8 cellular contexts compared by ENCODE assay signal in the genomic region with DNA sequence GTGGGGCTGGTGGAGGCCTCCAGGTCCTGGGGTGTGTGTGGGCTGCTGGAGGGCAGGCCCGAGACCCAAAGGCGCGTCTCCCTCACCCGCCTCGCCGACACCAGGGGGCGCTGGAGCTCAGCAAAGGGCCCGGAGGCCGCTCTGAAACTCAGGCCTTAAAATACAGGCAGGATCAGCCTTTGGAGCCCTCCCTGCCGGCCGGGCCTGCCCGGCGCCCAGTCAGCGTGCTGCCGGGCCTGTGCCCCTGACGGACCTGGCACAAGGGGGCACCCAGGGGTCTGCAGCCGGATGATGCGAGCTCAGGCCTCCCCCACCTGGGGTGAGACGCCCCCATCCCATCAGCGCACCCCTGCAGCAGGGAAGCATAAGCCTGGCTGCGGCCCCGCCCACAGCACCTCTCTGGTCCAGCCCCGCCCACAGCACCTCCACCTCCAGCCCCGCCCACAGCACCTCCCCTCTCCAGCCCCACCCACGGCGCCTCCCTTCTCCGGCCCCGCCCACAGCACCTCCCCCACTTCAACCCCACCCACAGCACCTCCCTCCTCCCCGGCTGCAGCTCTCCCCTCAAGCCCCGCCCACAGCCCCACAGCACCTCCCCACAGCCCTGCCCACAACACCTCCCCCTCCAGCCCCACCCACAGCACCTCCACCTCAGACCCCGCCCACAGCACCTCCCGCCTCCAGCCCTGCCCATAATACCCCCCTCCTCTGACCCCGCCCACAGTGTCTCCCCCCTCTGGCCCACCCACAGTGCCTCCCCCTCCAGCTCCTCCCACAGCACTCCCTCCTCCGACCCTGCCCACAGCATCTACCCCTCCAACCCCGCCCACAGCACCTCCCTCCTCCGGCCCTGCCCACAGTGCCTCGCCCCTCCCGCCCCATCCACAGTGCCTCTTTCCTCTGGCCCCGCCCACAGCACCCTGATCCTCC.
A peak's percentile ranks its signal among the peaks of the same experiment; 100 is the strongest.
DNase-seq lines count a peak whose midpoint lies in the region; ATAC-seq, FAIRE-seq and TF ChIP-seq lines count a peak whose summit lies in the region.

No MANE protein-coding gene starts in this region.

- POLR2A ChIA-PET in A549 (lab: Yijun Ruan, JAX) = interaction anchor here (0.8 to 1.9 kb wide), 4 partner anchors 137 to 203 kb away, joined by 3 to 9 read pairs (median 5); partner anchors contain the start of gene GPC1

- H3K4me1 ChIP-seq in A549 = peaks cover 16% of the 10 kb centered on the region
- no peaks in the 10 kb centered on the region for H3K4me1 ChIP-seq in mesodermal cell (ENCODE audit: control insufficient read depth, insufficient read depth, low read length, poor library complexity, severe bottlenecking)

- H3K4me2 ChIP-seq in A549 = peak overlapping the region; percentile 80

- no peak for TF ChIP-seq EP300 in A549 (IDR thresholded peaks at IDR 0.05)

- TF ChIP-seq POLR2A in A549 (IDR thresholded peaks at IDR 0.05; ENCODE audit: low read length) = no peak

- no peak for FAIRE-seq in A549 (lab: Jason Lieb, UNC)

- CTCF ChIA-PET in A549 (lab: Yijun Ruan, JAX) = interaction anchor here (0.6 to 8.4 kb wide), 70 partner anchors 9 to 1837 kb away, joined by 3 to 116 read pairs (median 4); partner anchors contain the start of genes DUSP28, GPC1 and OTOS

- DNase-seq in A549 (ENCODE audit: low read depth in 1 of 2, low spot score in 1 of 2) (peak; percentile 90 to 95), H4 (ENCODE audit: low spot score) (peak; percentile 65), NOMO-1 treated with DMSO at 0.1 percent for 48 hours (lab: John Stamatoyannopoulos, UW; ENCODE audit: unreplicated experiment) (peak; percentile 73), activated T-cell treated with anti-CD3 and anti-CD28 coated beads for 1 hour (ENCODE audit: low read depth) (peak; percentile 64), epithelial cell of prostate (ENCODE audit: low read depth, low spot score) (peak; percentile 68)
- peak; percentile 21 to 41 for DNase-seq in stimulated activated CD8-positive, alpha-beta memory T cell treated with anti-CD3 and anti-CD28 coated beads, Interleukin-15, amount 100 ng/mL, for 4 hours (ENCODE audit: low read depth in 2 of 2)

- H3K36me3 ChIP-seq in mesodermal cell (ENCODE audit: control insufficient read depth, insufficient read depth, low read length) = no peaks in the 10 kb centered on the region

- H3K27ac ChIP-seq in A549 (peak overlapping the region; percentile 83 to 88), epithelial cell of prostate (no peak overlapping the region), mesodermal cell (ENCODE audit: low read depth, low read length, severe bottlenecking) (no peak overlapping the region)

- H3K9me3 ChIP-seq in A549 = peaks cover 12% of the 10 kb centered on the region
- H3K9me3 ChIP-seq in mesodermal cell (ENCODE audit: control insufficient read depth, low read length) = peaks cover 16% of the 10 kb centered on the region

- TF ChIP-seq CTCF in A549 (IDR thresholded peaks at IDR 0.05) = peak; percentile 88

- peak; percentile 94 to 98 for TF ChIP-seq RAD21 in A549 (conservative IDR thresholded peaks at IDR 0.05 in 1 of 2, IDR thresholded peaks at IDR 0.05 in 1 of 2)

- H3K4me3 ChIP-seq in A549 (peak overlapping the region; percentile 59), mesodermal cell (ENCODE audit: extremely low read depth, insufficient read depth, low read length, poor library complexity, severe bottlenecking) (peak overlapping the region; percentile 18)

- WGBS in A549 (ENCODE audit: missing lambda C conversion rate) = 2% methylated on average over 11 of the region's 39 CpGs
- WGBS in mesodermal cell (ENCODE audit: insufficient coverage in 2 of 2), 2 experiments = 4 to 5% methylated on average over 13 to 21 of the region's 39 CpGs

- peak; percentile 80 to 90 for ATAC-seq in A549
- ATAC-seq in GM21723 (IDR thresholded peaks at IDR 0.05; ENCODE audit: unreplicated experiment) = no peak

TF ChIP-seq in A549, 52 proteins besides CTCF, POLR2A, EP300 and RAD21:
- TF ChIP-seq CBX8 (IDR thresholded peaks at IDR 0.05) (no peak), HOXB5 (CRISPR knock-in tag; IDR thresholded peaks at IDR 0.05) (no peak), POLR2AphosphoS2 (conservative IDR thresholded peaks at IDR 0.05; ENCODE audit: low read length) (no peak), HMGXB4 (CRISPR knock-in tag; IDR thresholded peaks at IDR 0.05; ENCODE audit: borderline replicate concordance) (no peak), EHF (CRISPR knock-in tag; IDR thresholded peaks at IDR 0.05) (no peak), FOSL2 (IDR thresholded peaks at IDR 0.05) (no peak), FOSL2 (CRISPR knock-in tag; IDR thresholded peaks at IDR 0.05) (no peak; the same call in 1 of the 2 replicates), HOXB13 (CRISPR knock-in tag; IDR thresholded peaks at IDR 0.05; ENCODE audit: low read depth) (no peak), JUN (IDR thresholded peaks at IDR 0.05) (peak in 1 of 2 experiments; percentile 27; a peak in 1 of 5 replicates), HEYL (CRISPR knock-in tag; IDR thresholded peaks at IDR 0.05) (no peak), RNF2 (IDR thresholded peaks at IDR 0.05; ENCODE audit: borderline replicate concordance, low read depth) (no peak), ZNF302 (CRISPR knock-in tag; IDR thresholded peaks at IDR 0.05) (no peak), PHF8 (IDR thresholded peaks at IDR 0.05; ENCODE audit: borderline replicate concordance, low read depth) (peak; percentile 30; the same call in 1 of the 2 replicates), BHLHE40 (IDR thresholded peaks at IDR 0.05; ENCODE audit: low read depth, low read length) (no peak), CHD4 (IDR thresholded peaks at IDR 0.05; ENCODE audit: borderline replicate concordance) (no peak), NPAS2 (CRISPR knock-in tag; IDR thresholded peaks at IDR 0.05; ENCODE audit: borderline replicate concordance) (no peak), HES2 (IDR thresholded peaks at IDR 0.05) (no peak), ZSCAN20 (CRISPR knock-in tag; IDR thresholded peaks at IDR 0.05) (no peak), USF2 (IDR thresholded peaks at IDR 0.05) (no peak), MAZ (IDR thresholded peaks at IDR 0.05; ENCODE audit: borderline replicate concordance, low read depth, low read length) (0 out of 2 replicates have a peak, but pooled peaks have one; percentile 25), NFE2L2 (conservative IDR thresholded peaks at IDR 0.05; ENCODE audit: low read length) (no peak), RARB (CRISPR knock-in tag; IDR thresholded peaks at IDR 0.05) (no peak), RCOR1 (IDR thresholded peaks at IDR 0.05; ENCODE audit: low read depth, low read length) (no peak), HOXA7 (CRISPR knock-in tag; IDR thresholded peaks at IDR 0.05) (no peak), SMC3 (IDR thresholded peaks at IDR 0.05) (peak; percentile 99), ESRRA (IDR thresholded peaks at IDR 0.05; ENCODE audit: borderline replicate concordance, low read length) (no peak)
- TF ChIP-seq, protein P1, sequence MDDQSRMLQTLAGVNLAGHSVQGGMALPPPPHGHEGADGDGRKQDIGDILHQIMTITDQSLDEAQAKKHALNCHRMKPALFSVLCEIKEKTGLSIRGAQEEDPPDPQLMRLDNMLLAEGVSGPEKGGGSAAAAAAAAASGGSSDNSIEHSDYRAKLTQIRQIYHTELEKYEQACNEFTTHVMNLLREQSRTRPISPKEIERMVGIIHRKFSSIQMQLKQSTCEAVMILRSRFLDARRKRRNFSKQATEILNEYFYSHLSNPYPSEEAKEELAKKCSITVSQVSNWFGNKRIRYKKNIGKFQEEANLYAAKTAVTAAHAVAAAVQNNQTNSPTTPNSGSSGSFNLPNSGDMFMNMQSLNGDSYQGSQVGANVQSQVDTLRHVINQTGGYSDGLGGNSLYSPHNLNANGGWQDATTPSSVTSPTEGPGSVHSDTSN (IDR thresholded peaks at IDR 0.05) = no peak
- TF ChIP-seq, protein P2, sequence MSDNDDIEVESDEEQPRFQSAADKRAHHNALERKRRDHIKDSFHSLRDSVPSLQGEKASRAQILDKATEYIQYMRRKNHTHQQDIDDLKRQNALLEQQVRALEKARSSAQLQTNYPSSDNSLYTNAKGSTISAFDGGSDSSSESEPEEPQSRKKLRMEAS (IDR thresholded peaks at IDR 0.05) = peak; percentile 29; the same call in 1 of the 2 replicates

Comparison
In these comparisons a context has a peak if more than half of its experiments do, and no peak if none do; other contexts are left out.
1. DNase-seq: peak in every context shown above with its lines; median percentile 92 in A549; 73 in NOMO-1 treated with DMSO at 0.1 percent for 48 hours; 68 in epithelial cell of prostate; 65 in H4; 64 in activated T-cell treated with anti-CD3 and anti-CD28 coated beads for 1 hour; 31 in stimulated activated CD8-positive, alpha-beta memory T cell treated with anti-CD3 and anti-CD28 coated beads, Interleukin-15, amount 100 ng/mL, for 4 hours.
2. H3K27ac ChIP-seq: peak in A549 (2 of 2); none in epithelial cell of prostate (single experiment) and mesodermal cell (single experiment).